Comparison of ENCODE assay signal across 1 cellular context in genomic region chr16:86384263-86384649, GRCh38.
TF ChIP-seq lines count a peak whose summit lies in the region.

No MANE protein-coding gene starts in this region.

TF ChIP-seq in HCT116, 20 proteins besides CTCF, POLR2A, EP300 and RAD21 (continued from another document):
- TF ChIP-seq, protein P1, sequence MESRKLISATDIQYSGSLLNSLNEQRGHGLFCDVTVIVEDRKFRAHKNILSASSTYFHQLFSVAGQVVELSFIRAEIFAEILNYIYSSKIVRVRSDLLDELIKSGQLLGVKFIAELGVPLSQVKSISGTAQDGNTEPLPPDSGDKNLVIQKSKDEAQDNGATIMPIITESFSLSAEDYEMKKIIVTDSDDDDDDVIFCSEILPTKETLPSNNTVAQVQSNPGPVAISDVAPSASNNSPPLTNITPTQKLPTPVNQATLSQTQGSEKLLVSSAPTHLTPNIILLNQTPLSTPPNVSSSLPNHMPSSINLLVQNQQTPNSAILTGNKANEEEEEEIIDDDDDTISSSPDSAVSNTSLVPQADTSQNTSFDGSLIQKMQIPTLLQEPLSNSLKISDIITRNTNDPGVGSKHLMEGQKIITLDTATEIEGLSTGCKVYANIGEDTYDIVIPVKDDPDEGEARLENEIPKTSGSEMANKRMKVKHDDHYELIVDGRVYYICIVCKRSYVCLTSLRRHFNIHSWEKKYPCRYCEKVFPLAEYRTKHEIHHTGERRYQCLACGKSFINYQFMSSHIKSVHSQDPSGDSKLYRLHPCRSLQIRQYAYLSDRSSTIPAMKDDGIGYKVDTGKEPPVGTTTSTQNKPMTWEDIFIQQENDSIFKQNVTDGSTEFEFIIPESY (IDR thresholded peaks at IDR 0.05; ENCODE audit: extremely low read depth, insufficient replicate concordance, low read length): no peak
- TF ChIP-seq EZH2phosphoT487 (IDR thresholded peaks at IDR 0.05; ENCODE audit: borderline replicate concordance) (no peak), EZH2 (IDR thresholded peaks at IDR 0.05) (no peak), TCF7L2 (IDR thresholded peaks at IDR 0.05; ENCODE audit: borderline replicate concordance, extremely low read depth, insufficient read depth, insufficient read length) (no peak), SRF (IDR thresholded peaks at IDR 0.05; ENCODE audit: low read depth) (no peak), CBX3 (IDR thresholded peaks at IDR 0.05; ENCODE audit: low read depth) (no peak), JUND (IDR thresholded peaks at IDR 0.05) (no peak), ZFX (IDR thresholded peaks at IDR 0.05) (no peak)
TF ChIP-seq in HCT116: peak in this region for 0.
